In genomic region chr12:113803829-113804140, GRCh38 we compare ENCODE assay signal across 20 cellular contexts.
DNase-seq lines count a peak whose midpoint lies in the region; ATAC-seq and TF ChIP-seq lines count a peak whose summit lies in the region.
"Had no signal": no experiment of that assay in that cellular context is flagged by ENCODE, and none has a peak within 500 bp of the region (broad histone marks: within the 10 kb centered on the region; RNA-seq: fewer than 3 reads in every experiment).

No MANE protein-coding gene starts in this region.

- CTCF ChIA-PET in activated CD4-positive, alpha-beta T cell treated with anti-CD3 and anti-CD28 coated beads, Interleukin-2, amount 10 ng/mL, durations not matched to agents 7 days and 5 days (lab: Charles Lee) = no interaction called here

- H4K20me1 ChIP-seq in neural cell (ENCODE audit: insufficient read depth) = no peaks in the 10 kb centered on the region

- H3K9me3 ChIP-seq in neural cell (ENCODE audit: low read length) (no peaks in the 10 kb centered on the region), uterus (no peaks in the 10 kb centered on the region)
- H3K9me3 ChIP-seq: A549 had no signal

- H3K27me3 Mint-ChIP-seq in activated CD4-positive, alpha-beta T cell treated with anti-CD3 and anti-CD28 coated beads, Interleukin-2, amount 10 ng/mL, durations not matched to agents 7 days and 5 days = no peaks in the 10 kb centered on the region
- no peaks in the 10 kb centered on the region for H3K27me3 Mint-ChIP-seq in stimulated activated naive B cell treated with anti-CD40 and anti-IgM and Interleukin-4, amounts not matched to agents 10 μg/mL and 1 μg/mL and 100 μg/mL, for 72 hours
- H3K27me3 Mint-ChIP-seq: CD4-positive, alpha-beta T cell had no signal

- no peak overlapping the region for H3K4me3 Mint-ChIP-seq in activated CD4-positive, alpha-beta T cell treated with anti-CD3 and anti-CD28 coated beads, Interleukin-2, amount 10 ng/mL, durations not matched to agents 7 days and 5 days
- H3K4me3 Mint-ChIP-seq in stimulated activated naive B cell treated with anti-CD40 and anti-IgM and Interleukin-4, amounts not matched to agents 10 μg/mL and 1 μg/mL and 100 μg/mL, for 72 hours = no peak overlapping the region
- H3K4me3 Mint-ChIP-seq: CD4-positive, alpha-beta T cell; GM23338 had no signal

- H3K27me3 ChIP-seq in neural cell (ENCODE audit: insufficient read depth, low read depth, low read length) (no peaks in the 10 kb centered on the region), uterus (no peaks in the 10 kb centered on the region)

- ATAC-seq in stimulated activated naive B cell treated with anti-CD40 and anti-IgM and Interleukin-4, amounts not matched to agents 10 μg/mL and 1 μg/mL and 100 μg/mL, for 72 hours (replicated peaks) = no peak
- ATAC-seq: A549 had no signal

- no peak overlapping the region for H2AFZ ChIP-seq in neural cell (ENCODE audit: low read depth, low read length)
- H2AFZ ChIP-seq: GM23338 had no signal

- no peak for TF ChIP-seq CTCF in neural cell (IDR thresholded peaks at IDR 0.05; ENCODE audit: poor library complexity, severe bottlenecking)
- TF ChIP-seq CTCF in uterus (IDR thresholded peaks at IDR 0.05) = no peak

- intact Hi-C loops in uterus (cut with DNase I; ENCODE audit: low total_unique reads) = no loop called here

- no peak overlapping the region for H3K4me3 ChIP-seq in neural cell (ENCODE audit: low read length)
- no peak overlapping the region for H3K4me3 ChIP-seq in uterus
- H3K4me3 ChIP-seq: A549, GM23338 had no signal

- POLR2A ChIA-PET in activated CD4-positive, alpha-beta T cell treated with anti-CD3 and anti-CD28 coated beads, Interleukin-2, amount 10 ng/mL, durations not matched to agents 7 days and 5 days (lab: Charles Lee) = no interaction called here

- H3K27ac Mint-ChIP-seq in activated CD4-positive, alpha-beta T cell treated with anti-CD3 and anti-CD28 coated beads, Interleukin-2, amount 10 ng/mL, durations not matched to agents 7 days and 5 days = peak overlapping the region; percentile 46
- peak overlapping the region; percentile 1 for H3K27ac Mint-ChIP-seq in stimulated activated naive B cell treated with anti-CD40 and anti-IgM and Interleukin-4, amounts not matched to agents 10 μg/mL and 1 μg/mL and 100 μg/mL, for 72 hours
- H3K27ac Mint-ChIP-seq: CD4-positive, alpha-beta T cell; GM23338 had no signal

- no peak overlapping the region for H3K4me2 ChIP-seq in neural cell (ENCODE audit: low read length)
- H3K4me2 ChIP-seq: A549, GM23338 had no signal

- H3K9ac ChIP-seq in neural cell (ENCODE audit: low read length) = peak overlapping the region; percentile 44

- H3K4me1 Mint-ChIP-seq in activated CD4-positive, alpha-beta T cell treated with anti-CD3 and anti-CD28 coated beads, Interleukin-2, amount 10 ng/mL, durations not matched to agents 7 days and 5 days = no peaks in the 10 kb centered on the region
- H3K4me1 Mint-ChIP-seq in stimulated activated naive B cell treated with anti-CD40 and anti-IgM and Interleukin-4, amounts not matched to agents 10 μg/mL and 1 μg/mL and 100 μg/mL, for 72 hours = no peaks in the 10 kb centered on the region

- no peak for DNase-seq in activated CD4-positive, alpha-beta T cell treated with anti-CD3 and anti-CD28 coated beads, Interleukin-2, amount 10 ng/mL, durations not matched to agents 7 days and 5 days
- DNase-seq in activated CD4-positive, alpha-beta T cell treated with anti-CD3 and anti-CD28 coated beads for 1 hour = no peak
- DNase-seq in pons (ENCODE audit: low spot score) = peak; percentile 71
- DNase-seq in stimulated activated naive B cell treated with anti-CD40 and anti-IgM and Interleukin-4, amounts not matched to agents 10 μg/mL and 1 μg/mL and 100 μg/mL, for 72 hours = no peak
- no peak for DNase-seq in ecto neural progenitor cell (ENCODE audit: low spot score)
- DNase-seq in uterus = no peak
- DNase-seq in NCI-H1105 (lab: John Stamatoyannopoulos, UW) = no peak
- DNase-seq: AML-193; Caco-2; CD4-positive, alpha-beta T cell; DMS153; DMS79; GDM1; HCEC 1CT had no signal

- H3F3A ChIP-seq in neural cell (ENCODE audit: insufficient read depth, low read length, poor library complexity, severe bottlenecking) = no peaks in the 10 kb centered on the region

- H3K27ac ChIP-seq in neural cell (ENCODE audit: low read length) = peak overlapping the region; percentile 58
- no peak overlapping the region for H3K27ac ChIP-seq in uterus
- H3K27ac ChIP-seq: 22Rv1, A549, C4-2B, HL-60 had no signal

- TF ChIP-seq POLR2A in uterus (IDR thresholded peaks at IDR 0.05) = no peak

- H3K9me2 ChIP-seq in neural cell (ENCODE audit: insufficient read depth, low read length) = no peaks in the 10 kb centered on the region

- H3K79me2 ChIP-seq in neural cell (replicated peaks; ENCODE audit: insufficient read depth, low read length) = no peaks in the 10 kb centered on the region

- H3K4me1 ChIP-seq in uterus = no peaks in the 10 kb centered on the region
- H3K4me1 ChIP-seq: A549 had no signal

- no peak for TF ChIP-seq RAD21 in neural cell (conservative IDR thresholded peaks at IDR 0.05)

- no peak for TF ChIP-seq EP300 in neural cell (conservative IDR thresholded peaks at IDR 0.05; ENCODE audit: poor library complexity, severe bottlenecking)

- peaks cover 1% of the 10 kb centered on the region for H3K36me3 Mint-ChIP-seq in activated CD4-positive, alpha-beta T cell treated with anti-CD3 and anti-CD28 coated beads, Interleukin-2, amount 10 ng/mL, durations not matched to agents 7 days and 5 days (ENCODE audit: low read depth)
- peaks cover 16 to 38% of the 10 kb centered on the region in 2 donors for H3K36me3 Mint-ChIP-seq in stimulated activated naive B cell treated with anti-CD40 and anti-IgM and Interleukin-4, amounts not matched to agents 10 μg/mL and 1 μg/mL and 100 μg/mL, for 72 hours

- peaks cover 2% of the 10 kb centered on the region for H3K9me3 Mint-ChIP-seq in activated CD4-positive, alpha-beta T cell treated with anti-CD3 and anti-CD28 coated beads, Interleukin-2, amount 10 ng/mL, durations not matched to agents 7 days and 5 days
- peaks cover 7 to 16% of the 10 kb centered on the region in 2 donors for H3K9me3 Mint-ChIP-seq in stimulated activated naive B cell treated with anti-CD40 and anti-IgM and Interleukin-4, amounts not matched to agents 10 μg/mL and 1 μg/mL and 100 μg/mL, for 72 hours
- H3K9me3 Mint-ChIP-seq: GM23338 had no signal

- H3K36me3 ChIP-seq in neural cell (ENCODE audit: insufficient read depth, low read length) (no peaks in the 10 kb centered on the region), uterus (no peaks in the 10 kb centered on the region)

TF ChIP-seq in neural cell, 6 proteins besides CTCF, POLR2A, EP300 and RAD21:
- TF ChIP-seq EZH2 (IDR thresholded peaks at IDR 0.05; ENCODE audit: borderline replicate concordance, insufficient read depth, low read length, poor library complexity, severe bottlenecking) = no peak
- TF ChIP-seq POLR2AphosphoS5 (IDR thresholded peaks at IDR 0.05) = no peak
- TF ChIP-seq MXI1 (conservative IDR thresholded peaks at IDR 0.05; ENCODE audit: poor library complexity, severe bottlenecking) = no peak
- no peak for TF ChIP-seq REST (IDR thresholded peaks at IDR 0.05; ENCODE audit: borderline replicate concordance)
- no peak for TF ChIP-seq SMC3 (conservative IDR thresholded peaks at IDR 0.05; ENCODE audit: poor library complexity)
- TF ChIP-seq TAF1 (IDR thresholded peaks at IDR 0.05; ENCODE audit: low read depth) = no peak
TF ChIP-seq in neural cell: peak in this region for 0.
